ENCODE assay signal across 8 cellular contexts in the genomic region with DNA sequence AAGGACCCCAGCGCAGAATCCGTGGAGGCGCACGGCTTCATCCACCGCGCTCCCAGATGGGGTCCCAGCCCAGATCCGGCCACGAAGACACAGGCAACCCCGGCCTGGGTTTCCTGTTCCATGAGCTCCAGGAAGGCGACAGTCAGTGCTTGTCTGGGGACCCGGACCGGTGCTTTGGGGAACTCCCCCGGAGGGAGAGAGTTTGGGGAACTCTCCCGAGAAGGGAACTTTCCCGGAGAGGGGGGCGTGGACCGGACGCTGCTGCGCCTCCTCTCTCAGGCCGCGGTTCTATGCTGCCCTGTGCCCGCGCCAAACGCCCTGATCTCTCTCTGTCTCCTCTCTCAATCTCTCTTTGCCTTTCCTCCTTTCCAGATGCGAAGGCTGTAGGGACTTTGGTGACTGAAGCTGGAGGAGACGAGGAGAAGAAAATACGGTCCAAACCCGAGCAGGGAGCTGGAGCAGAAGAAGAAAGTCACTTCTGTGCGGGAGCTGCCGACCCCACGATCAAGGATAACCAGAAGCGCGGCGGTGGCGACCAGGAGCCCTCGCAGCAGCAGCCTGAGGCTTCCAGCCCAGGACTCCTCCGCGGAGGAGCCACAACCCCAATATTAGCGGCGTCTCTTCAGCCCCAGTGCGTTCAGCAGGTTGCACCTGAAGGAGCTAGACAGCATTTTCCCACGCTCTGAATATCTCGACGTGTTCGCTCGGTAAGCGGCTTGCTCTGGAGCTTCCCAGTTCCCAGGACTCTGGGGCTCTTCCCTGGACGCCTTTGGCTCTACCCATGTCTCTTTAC. TPM values are rescaled to one million over a fixed set of nuclear protein-coding genes. Genes with fewer than 3 reads are reported as not detected.
DNase-seq lines count a peak whose midpoint lies in the region; ATAC-seq and TF ChIP-seq lines count a peak whose summit lies in the region.

No MANE protein-coding gene starts in this region.

- ATAC-seq in activated naive CD4-positive, alpha-beta T cell treated with anti-CD3 and anti-CD28 coated beads, Interleukin-2, amount 50 U/mL, for 72 hours: peak; percentile 34 to 39
- ATAC-seq in lower lobe of right lung: peak in 1 of 2 donors; percentile 64
- peak; percentile 37 for ATAC-seq in aorta (ENCODE audit: low FRiP score)
- ATAC-seq in HG03442 (IDR thresholded peaks at IDR 0.05; ENCODE audit: unreplicated experiment): no peak
- ATAC-seq in GM18505 (IDR thresholded peaks at IDR 0.05; ENCODE audit: unreplicated experiment): no peak

- H3K9me3 ChIP-seq in lower lobe of right lung (no peaks in the 10 kb centered on the region), aorta (ENCODE audit: control insufficient read depth, low read length) (no peaks in the 10 kb centered on the region)

- no peak overlapping the region for H3K27ac Mint-ChIP-seq in activated naive CD4-positive, alpha-beta T cell treated with anti-CD3 and anti-CD28 coated beads, Interleukin-2, amount 50 U/mL, for 72 hours

- no peak for TF ChIP-seq POLR2A in GM18505 (IDR thresholded peaks at IDR 0.05; ENCODE audit: borderline replicate concordance, extremely low read depth, insufficient read depth, insufficient read length)

- H3K4me3 ChIP-seq in lower lobe of right lung (peak overlapping the region; percentile 39), aorta (ENCODE audit: low read length in 2 of 2) (no peak overlapping the region)

- 2 to 31% methylated on average over 48 of the region's 48 CpGs for WGBS in aorta, 2 donors

- H3K36me3 ChIP-seq in lower lobe of right lung (no peaks in the 10 kb centered on the region), aorta (ENCODE audit: control insufficient read depth in 1 of 2, insufficient read depth in 2 of 2, low read length in 1 of 2) (no peaks in the 10 kb centered on the region)

- no peaks in the 10 kb centered on the region for H3K9me3 Mint-ChIP-seq in activated naive CD4-positive, alpha-beta T cell treated with anti-CD3 and anti-CD28 coated beads, Interleukin-2, amount 50 U/mL, for 72 hours

- no peaks in the 10 kb centered on the region for H3K36me3 Mint-ChIP-seq in activated naive CD4-positive, alpha-beta T cell treated with anti-CD3 and anti-CD28 coated beads, Interleukin-2, amount 50 U/mL, for 72 hours

- TF ChIP-seq CTCF in lower lobe of right lung (IDR thresholded peaks at IDR 0.05): no peak

- intact Hi-C loops in lower lobe of right lung (cut with DNase I) (no loop called here), aorta (cut with DNase I) (no loop called here)

- no peak overlapping the region for H3K27ac ChIP-seq in lower lobe of right lung
- H3K27ac ChIP-seq in aorta (ENCODE audit: low read depth in 1 of 2, low read length in 2 of 2): no peak overlapping the region

- H3K4me1 ChIP-seq in lower lobe of right lung: peaks cover 13% of the 10 kb centered on the region
- H3K4me1 ChIP-seq in aorta (ENCODE audit: control insufficient read depth in 1 of 2, insufficient read depth in 2 of 2, low read length in 2 of 2): no peaks in the 10 kb centered on the region

- DNase-seq in stimulated activated CD4-positive, alpha-beta T cell treated with anti-CD3 and anti-CD28 coated beads, Interleukin-15, amount 100 ng/mL, for 24 hours: peak; percentile 10
- DNase-seq in stimulated activated CD4-positive, alpha-beta T cell treated with anti-CD3 and anti-CD28 coated beads, Interleukin-4, amount 100 ng/mL, for 1 hour: no peak
- peak in 1 of 2 donors; percentile 6 for DNase-seq in activated naive CD4-positive, alpha-beta T cell treated with anti-CD3 and anti-CD28 coated beads, Interleukin-2, amount 50 U/mL, for 72 hours (ENCODE audit: low spot score in 2 of 2)
- DNase-seq in lower lobe of right lung: peak; percentile 47
- peak; percentile 54 to 69 for DNase-seq in aorta
- DNase-seq in NCI-H2171 (lab: John Stamatoyannopoulos, UW): no peak

- H3K27me3 ChIP-seq in lower lobe of right lung (ENCODE audit: low read depth): peaks cover 71% of the 10 kb centered on the region
- no peaks in the 10 kb centered on the region for H3K27me3 ChIP-seq in aorta (ENCODE audit: control insufficient read depth in 1 of 2, insufficient read depth in 2 of 2, low read length in 1 of 2)

RNA-seq across cellular contexts. Expression of a gene that starts 47.6 kb away (rescaled TPM):
- total RNA-seq in activated naive CD4-positive, alpha-beta T cell treated with anti-CD3 and anti-CD28 coated beads, Interleukin-2, amount 50 U/mL, for 72 hours: 10 to 100 TPM in 1 of 2 donors, 1 to 10 TPM in 1; 8.8 to 11.4 TPM
- total RNA-seq in lower lobe of right lung (8.8 TPM), aorta (1 to 10 TPM; 7.0 to 8.0 TPM)
- polyA plus RNA-seq in aorta: 1 to 10 TPM; 2.9 to 7.5 TPM

Comparison
In these comparisons a context has a peak if more than half of its experiments do, and no peak if none do; other contexts are left out.
1. DNase-seq: peak in stimulated activated CD4-positive, alpha-beta T cell treated with anti-CD3 and anti-CD28 coated beads, Interleukin-15, amount 100 ng/mL, for 24 hours (single experiment), lower lobe of right lung (single experiment) and aorta (2 of 2); none in stimulated activated CD4-positive, alpha-beta T cell treated with anti-CD3 and anti-CD28 coated beads, Interleukin-4, amount 100 ng/mL, for 1 hour (single experiment) and NCI-H2171 (single experiment).
2. ATAC-seq: peak in activated naive CD4-positive, alpha-beta T cell treated with anti-CD3 and anti-CD28 coated beads, Interleukin-2, amount 50 U/mL, for 72 hours (2 of 2) and aorta (single experiment); none in HG03442 (single experiment) and GM18505 (single experiment).